ENCODE assay signal across 8 cellular contexts in genomic region chr4:140359571-140360427, GRCh38. TPM values are rescaled to one million over a fixed set of nuclear protein-coding genes. Genes with fewer than 3 reads are reported as not detected.
DNase-seq lines count a peak whose midpoint lies in the region; ATAC-seq and TF ChIP-seq lines count a peak whose summit lies in the region.

No MANE protein-coding gene starts in this region.

- H3K36me3 ChIP-seq in left lung = no peaks in the 10 kb centered on the region

- TF ChIP-seq CTCF in choroid plexus epithelial cell (conservative IDR thresholded peaks at IDR 0.05; ENCODE audit: low read depth, low read length) = peak; percentile 86
- peak; percentile 78 to 87 for TF ChIP-seq CTCF in left lung (IDR thresholded peaks at IDR 0.05)

- intact Hi-C loops in left lung (cut with DNase I) = loop anchor here in 1 of 2 donors (10.0 kb wide), 1 partner anchor 245 kb away; no protein-coding TSS in a partner anchor

- DNase-seq in CD1c-positive myeloid dendritic cell (ENCODE audit: extremely low spot score) (peak; percentile 82), NCI-H345 treated with DMSO at 0.1 percent for 48 hours (lab: John Stamatoyannopoulos, UW; ENCODE audit: unreplicated experiment) (peak; percentile 61), choroid plexus epithelial cell (ENCODE audit: low read depth) (peak; percentile 89), left lung (peak in 1 of 2 donors; percentile 74)
- DNase-seq in activated CD4-positive, alpha-beta T cell treated with anti-CD3 and anti-CD28 coated beads for 24 hours (ENCODE audit: low read depth in 2 of 2) = peak; percentile 61 to 82
- DNase-seq in stimulated activated CD4-positive, alpha-beta T cell treated with anti-CD3 and anti-CD28 coated beads, TNF-alpha, amount 100 ng/mL, for 4 hours (ENCODE audit: low read depth in 3 of 3) = peak; percentile 45 to 70 (median 50)

- ATAC-seq in GM19324 (IDR thresholded peaks at IDR 0.05; ENCODE audit: low FRiP score, unreplicated experiment) (peak; percentile 93), HG03378 (IDR thresholded peaks at IDR 0.05; ENCODE audit: unreplicated experiment) (peak; percentile 95), left lung (peak; percentile 98)

- H3K4me1 ChIP-seq in left lung = no peaks in the 10 kb centered on the region

- no peaks in the 10 kb centered on the region for H3K9me3 ChIP-seq in left lung

- no peaks in the 10 kb centered on the region for H3K27me3 ChIP-seq in left lung

- no peak overlapping the region for H3K27ac ChIP-seq in left lung

- H3K4me3 ChIP-seq in choroid plexus epithelial cell (ENCODE audit: low read depth, low read length) (no peak overlapping the region), left lung (no peak overlapping the region)

RNA-seq across cellular contexts. Expression of gene SCOC, which starts 13.6 kb away (rescaled TPM):
- total RNA-seq in left lung = 10 to 100 TPM; 43.9 to 49.3 TPM
